10 cellular contexts compared by ENCODE assay signal in the genomic region with DNA sequence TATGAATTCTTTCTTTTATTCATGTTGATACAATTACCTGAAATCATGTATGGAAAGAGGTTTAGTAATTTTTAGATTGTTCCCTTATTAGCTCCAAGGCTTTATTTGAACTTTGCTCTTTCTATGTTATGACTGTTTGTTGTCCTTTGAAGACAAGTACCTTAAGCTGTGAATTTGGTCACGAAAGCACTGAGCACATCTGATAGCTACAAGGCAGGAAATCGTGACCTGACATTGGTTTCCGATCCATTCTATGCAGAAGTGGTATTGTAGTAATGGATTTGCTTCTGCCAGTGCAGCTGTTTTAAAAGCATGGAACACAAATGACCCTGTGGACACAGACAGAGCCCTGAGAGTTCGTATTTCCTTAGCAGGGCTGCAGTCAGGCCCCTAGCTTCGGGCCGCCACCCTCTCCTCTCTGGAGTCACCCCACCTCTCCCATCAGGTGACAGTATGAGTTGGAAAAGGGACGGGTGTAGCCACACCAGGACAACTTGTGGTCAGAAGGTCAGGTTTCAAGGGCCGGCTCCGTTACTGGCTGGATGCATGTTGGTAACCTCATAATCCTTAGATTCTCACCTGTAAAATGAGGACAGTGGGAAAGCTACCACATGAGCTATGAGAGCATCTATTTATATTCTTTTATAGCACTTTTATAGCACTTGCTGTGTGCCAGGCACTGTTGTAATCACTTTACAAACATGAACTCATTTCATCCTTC.
A peak's percentile ranks its signal among the peaks of the same experiment; 100 is the strongest.
DNase-seq lines count a peak whose midpoint lies in the region; ATAC-seq and TF ChIP-seq lines count a peak whose summit lies in the region.
"Had no signal": no experiment of that assay in that cellular context is flagged by ENCODE, and none has a peak within 500 bp of the region (broad histone marks: within the 10 kb centered on the region; RNA-seq: fewer than 3 reads in every experiment).

No MANE protein-coding gene starts in this region.

- no peaks in the 10 kb centered on the region for H4K20me1 ChIP-seq in HCT116 (ENCODE audit: insufficient read depth)

- RAD21 ChIA-PET in HCT116 (lab: Charles Lee; ENCODE audit: low non-redundant PET in 1 of 2, low total read pairs in 2 of 2, uncharacterized antibody in 2 of 2, unreplicated experiment in 2 of 2) = no interaction called here

- H3K79me2 ChIP-seq in HCT116 (ENCODE audit: insufficient read depth, low read length) = peaks cover 39% of the 10 kb centered on the region

- no peaks in the 10 kb centered on the region for H3K36me3 Mint-ChIP-seq in CD4-positive, CD25-positive, alpha-beta regulatory T cell
- H3K36me3 Mint-ChIP-seq in activated T-helper 2 cell treated with anti-CD3 and anti-CD28 coated beads, Interferon-gamma antibody, Interleukin-2, Interleukin-4, amounts not matched to agents 10 μg/mL and 5 μg/mL and 100 μg/mL, durations not matched to agents 14 hours and 24 hours and 36 hours (ENCODE audit: low read depth) = peaks cover 10% of the 10 kb centered on the region

- H3K9me3 Mint-ChIP-seq in CD4-positive, CD25-positive, alpha-beta regulatory T cell = no peaks in the 10 kb centered on the region
- H3K9me3 Mint-ChIP-seq in activated T-helper 2 cell treated with anti-CD3 and anti-CD28 coated beads, Interferon-gamma antibody, Interleukin-2, Interleukin-4, amounts not matched to agents 10 μg/mL and 5 μg/mL and 100 μg/mL, durations not matched to agents 14 hours and 24 hours and 36 hours = no peaks in the 10 kb centered on the region

- peaks cover 3% of the 10 kb centered on the region for H3K36me3 ChIP-seq in CD4-positive, CD25-positive, alpha-beta regulatory T cell (ENCODE audit: control insufficient read depth, insufficient read depth, low read length)
- no peaks in the 10 kb centered on the region for H3K36me3 ChIP-seq in HCT116 (ENCODE audit: control insufficient read depth in 1 of 2, insufficient read depth in 2 of 2, low read length in 2 of 2)
- no peaks in the 10 kb centered on the region for H3K36me3 ChIP-seq in mucosa of stomach (ENCODE audit: control insufficient read depth, insufficient read depth, low read length)

- no peak for TF ChIP-seq CTCF in HCT116 (IDR thresholded peaks at IDR 0.05 in 2 of 3, conservative IDR thresholded peaks at IDR 0.05 in 1 of 3; ENCODE audit: borderline replicate concordance in 1 of 3, insufficient read depth in 1 of 3, low read depth in 2 of 3, low read length in 2 of 3)

- peak in 2 of 3 donors; percentile 50 to 82 for DNase-seq in CD4-positive, CD25-positive, alpha-beta regulatory T cell
- DNase-seq in HCT116 (ENCODE audit: low read depth, low spot score) (peak; percentile 15), sciatic nerve (ENCODE audit: low spot score) (no peak)
- peak; percentile 16 for DNase-seq in activated T-helper 2 cell treated with anti-CD3 and anti-CD28 coated beads, Interferon-gamma antibody, Interleukin-2, Interleukin-4, amounts not matched to agents 10 μg/mL and 5 μg/mL and 100 μg/mL, durations not matched to agents 14 hours and 24 hours and 36 hours (ENCODE audit: low spot score)
- no peak for DNase-seq in activated effector memory CD4-positive, alpha-beta T cell treated with anti-CD3 and anti-CD28 coated beads, Interleukin-2, amount 50 U/mL, for 16 hours
- DNase-seq: EL had no signal

- H3K27ac Mint-ChIP-seq in CD4-positive, CD25-positive, alpha-beta regulatory T cell = peak overlapping the region; percentile 80 to 84 (median 81)
- H3K27ac Mint-ChIP-seq in activated T-helper 2 cell treated with anti-CD3 and anti-CD28 coated beads, Interferon-gamma antibody, Interleukin-2, Interleukin-4, amounts not matched to agents 10 μg/mL and 5 μg/mL and 100 μg/mL, durations not matched to agents 14 hours and 24 hours and 36 hours = no peak overlapping the region

- POLR2A ChIA-PET in HCT116 (lab: Charles Lee) = interaction anchor here (1.9 kb wide), 1 partner anchor 30 kb away, joined by 5 read pairs; no protein-coding TSS in a partner anchor

- CTCF ChIA-PET in HCT116 (lab: Charles Lee) = no interaction called here

- H3K27ac ChIP-seq in CD4-positive, CD25-positive, alpha-beta regulatory T cell (ENCODE audit: insufficient read depth, low read length, poor library complexity, severe bottlenecking) = peak overlapping the region; percentile 68
- peak overlapping the region; percentile 51 for H3K27ac ChIP-seq in HCT116 (ENCODE audit: low read depth, low read length)

- H3K4me2 ChIP-seq in HCT116 (ENCODE audit: low read length) = peak overlapping the region; percentile 48

- H3K9ac ChIP-seq in HCT116 (ENCODE audit: low read length) = peak overlapping the region; percentile 31
- H3K9ac ChIP-seq in mucosa of stomach (ENCODE audit: low read length) = peak overlapping the region; percentile 77

- no peaks in the 10 kb centered on the region for H3K27me3 ChIP-seq in CD4-positive, CD25-positive, alpha-beta regulatory T cell (ENCODE audit: control insufficient read depth, insufficient read depth, low read length)
- no peaks in the 10 kb centered on the region for H3K27me3 ChIP-seq in HCT116 (ENCODE audit: insufficient read depth, low read length)
- H3K27me3 ChIP-seq in mucosa of stomach (ENCODE audit: control insufficient read depth, insufficient read depth, low read length) = no peaks in the 10 kb centered on the region

- H3K4me1 Mint-ChIP-seq in CD4-positive, CD25-positive, alpha-beta regulatory T cell = peaks cover 47 to 87% (median 72%) of the 10 kb centered on the region in 4 donors
- H3K4me1 Mint-ChIP-seq in activated T-helper 2 cell treated with anti-CD3 and anti-CD28 coated beads, Interferon-gamma antibody, Interleukin-2, Interleukin-4, amounts not matched to agents 10 μg/mL and 5 μg/mL and 100 μg/mL, durations not matched to agents 14 hours and 24 hours and 36 hours (ENCODE audit: low read depth) = peaks cover 68% of the 10 kb centered on the region

- TF ChIP-seq RAD21 in HCT116 (IDR thresholded peaks at IDR 0.05; ENCODE audit: low read depth) = peak; percentile 11; the same call in 1 of the 2 replicates

- peaks cover 80% of the 10 kb centered on the region for H3K4me1 ChIP-seq in CD4-positive, CD25-positive, alpha-beta regulatory T cell (ENCODE audit: control insufficient read depth, insufficient read depth, low read length, poor library complexity, severe bottlenecking)
- H3K4me1 ChIP-seq in HCT116 (ENCODE audit: control insufficient read depth in 1 of 2, insufficient read depth in 2 of 2, low read length in 2 of 2) (peaks cover 54 to 92% of the 10 kb centered on the region in 2 experiments), mucosa of stomach (ENCODE audit: control insufficient read depth, insufficient read depth, low read length) (peaks cover 56% of the 10 kb centered on the region)

- H3K4me3 ChIP-seq in CD4-positive, CD25-positive, alpha-beta regulatory T cell (ENCODE audit: low read depth, low read length) = peak overlapping the region; percentile 27
- H3K4me3 ChIP-seq in HCT116 (replicated peaks in 1 of 2; ENCODE audit: low read depth in 1 of 2, low read length in 2 of 2) = peak overlapping the region in 1 of 2 experiments; percentile 5; a peak in 1 of 4 replicates
- H3K4me3 ChIP-seq in mucosa of stomach (ENCODE audit: low read length) = no peak overlapping the region

- H3K4me3 Mint-ChIP-seq in CD4-positive, CD25-positive, alpha-beta regulatory T cell = peak overlapping the region; percentile 14 to 85 (median 62)
- no peak overlapping the region for H3K4me3 Mint-ChIP-seq in activated T-helper 2 cell treated with anti-CD3 and anti-CD28 coated beads, Interferon-gamma antibody, Interleukin-2, Interleukin-4, amounts not matched to agents 10 μg/mL and 5 μg/mL and 100 μg/mL, durations not matched to agents 14 hours and 24 hours and 36 hours (ENCODE audit: low read depth)
- H3K4me3 Mint-ChIP-seq: activated naive CD8-positive, alpha-beta T cell had no signal

- peak; percentile 54 for ATAC-seq in CD4-positive, CD25-positive, alpha-beta regulatory T cell (ENCODE audit: low read depth in 2 of 2)
- ATAC-seq in HCT116 (peak; percentile 71), sciatic nerve (no peak), HG03432 (IDR thresholded peaks at IDR 0.05; ENCODE audit: unreplicated experiment) (no peak), HG02571 (IDR thresholded peaks at IDR 0.05; ENCODE audit: unreplicated experiment) (no peak)

- H3K9me2 ChIP-seq in HCT116 (ENCODE audit: insufficient read depth) = no peaks in the 10 kb centered on the region

- no peaks in the 10 kb centered on the region for H3K9me3 ChIP-seq in CD4-positive, CD25-positive, alpha-beta regulatory T cell (ENCODE audit: control insufficient read depth in 2 of 2, low read length in 2 of 2)
- H3K9me3 ChIP-seq in HCT116 (ENCODE audit: control insufficient read depth in 1 of 2, insufficient read depth in 1 of 2, low read depth in 1 of 2, low read length in 2 of 2) (no peaks in the 10 kb centered on the region), mucosa of stomach (ENCODE audit: control insufficient read depth, low read length) (no peaks in the 10 kb centered on the region)

- BruUV-seq in HCT116 (replicated peaks; lab: Mats Ljungman, UMichigan) = no TSS peak

- H2AFZ ChIP-seq in HCT116 (ENCODE audit: low read depth, low read length, poor library complexity, severe bottlenecking) = no peak overlapping the region

- no peaks in the 10 kb centered on the region for H3K27me3 Mint-ChIP-seq in CD4-positive, CD25-positive, alpha-beta regulatory T cell
- H3K27me3 Mint-ChIP-seq in activated T-helper 2 cell treated with anti-CD3 and anti-CD28 coated beads, Interferon-gamma antibody, Interleukin-2, Interleukin-4, amounts not matched to agents 10 μg/mL and 5 μg/mL and 100 μg/mL, durations not matched to agents 14 hours and 24 hours and 36 hours (ENCODE audit: low read depth) = no peaks in the 10 kb centered on the region
- H3K27me3 Mint-ChIP-seq: activated naive CD8-positive, alpha-beta T cell had no signal

- TF ChIP-seq POLR2A in HCT116 (IDR thresholded peaks at IDR 0.05; ENCODE audit: borderline replicate concordance, extremely low read depth, insufficient read depth, insufficient read length) = no peak

- intact Hi-C loops in HCT116 (cut with micrococcal nuclease) (no loop called here), sciatic nerve (cut with DNase I) (no loop called here)
- intact Hi-C loops in activated T-helper 2 cell treated with anti-CD3 and anti-CD28 coated beads, Interferon-gamma antibody, Interleukin-2, Interleukin-4, amounts not matched to agents 10 μg/mL and 5 μg/mL and 100 μg/mL, durations not matched to agents 14 hours and 24 hours and 36 hours (cut with micrococcal nuclease) = loop anchor here (5.0 kb wide), 1 partner anchor 39 kb away; no protein-coding TSS in a partner anchor

TF ChIP-seq in HCT116, 20 proteins besides CTCF, POLR2A, EP300 and RAD21 (continues in another document):
- no peak for TF ChIP-seq POLR2AphosphoS5 (IDR thresholded peaks at IDR 0.05; ENCODE audit: low read depth, low read length)
- peak; percentile 56; the same call in 1 of the 2 replicates for TF ChIP-seq SIN3A (IDR thresholded peaks at IDR 0.05; ENCODE audit: low read depth)

Comparison
In these comparisons a context has a peak if more than half of its experiments do, and no peak if none do; other contexts are left out.
1. ATAC-seq: peak in CD4-positive, CD25-positive, alpha-beta regulatory T cell (2 of 2) and HCT116 (single experiment); none in sciatic nerve (single experiment), HG03432 (single experiment) and HG02571 (single experiment).
2. DNase-seq: peak in CD4-positive, CD25-positive, alpha-beta regulatory T cell (2 of 3), HCT116 (single experiment) and activated T-helper 2 cell treated with anti-CD3 and anti-CD28 coated beads, Interferon-gamma antibody, Interleukin-2, Interleukin-4, amounts not matched to agents 10 μg/mL and 5 μg/mL and 100 μg/mL, durations not matched to agents 14 hours and 24 hours and 36 hours (single experiment); none in sciatic nerve (single experiment) and activated effector memory CD4-positive, alpha-beta T cell treated with anti-CD3 and anti-CD28 coated beads, Interleukin-2, amount 50 U/mL, for 16 hours (single experiment).